ENCODE assay signal across 8 cellular contexts in the genomic region with DNA sequence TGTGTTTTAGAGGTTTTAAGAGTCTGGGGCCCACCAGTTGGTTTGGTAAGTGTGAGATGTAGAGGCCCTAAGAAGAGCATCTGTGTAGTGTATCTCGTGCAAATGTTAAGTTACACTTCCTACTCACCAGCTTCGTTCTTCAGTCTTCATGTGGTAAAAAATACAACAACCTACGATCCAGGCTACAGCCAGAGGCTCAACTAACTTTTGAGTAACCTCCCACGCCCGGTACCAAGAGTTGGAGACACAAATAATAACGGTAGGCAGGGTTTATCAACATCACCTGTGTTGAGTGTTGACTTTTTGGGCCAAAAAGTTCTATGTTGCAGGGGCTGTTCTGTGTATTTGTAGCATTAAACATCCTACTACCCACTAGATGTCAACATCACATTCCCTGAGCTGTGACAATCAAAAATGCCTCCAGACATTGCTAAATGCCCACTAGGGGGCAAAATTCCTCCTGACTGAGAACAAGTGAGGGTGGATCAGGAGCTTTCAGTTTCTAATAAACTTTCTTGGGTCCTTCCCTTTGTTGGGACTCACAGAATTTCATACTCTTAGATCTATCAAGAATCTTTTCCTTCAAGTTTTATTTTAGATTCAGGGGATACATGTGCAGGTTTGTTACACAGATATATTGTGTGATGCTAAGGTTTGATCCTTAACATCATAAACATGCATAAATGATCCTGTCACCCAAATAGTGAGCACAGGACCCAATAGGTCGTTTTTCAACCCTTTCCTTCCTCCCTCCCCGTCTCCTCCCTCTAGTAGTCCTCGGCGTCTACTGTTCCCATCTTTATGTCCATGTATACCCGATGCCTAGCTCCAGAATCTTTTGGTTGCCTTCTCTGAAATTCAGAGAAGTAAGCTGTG.
A peak's percentile ranks its signal among the peaks of the same experiment; 100 is the strongest.
DNase-seq lines count a peak whose midpoint lies in the region; ATAC-seq and TF ChIP-seq lines count a peak whose summit lies in the region.

No MANE protein-coding gene starts in this region.

- no peak overlapping the region for H4K91ac ChIP-seq in trophoblast cell (ENCODE audit: low read depth, low read length)

- no peaks in the 10 kb centered on the region for H3K79me2 ChIP-seq in PC-9 (ENCODE audit: low read depth)
- H3K79me2 ChIP-seq in trophoblast cell (ENCODE audit: control insufficient read depth, insufficient read depth, low read length, poor library complexity), result no peaks in the 10 kb centered on the region

- no peaks in the 10 kb centered on the region for H3K27me3 ChIP-seq in PC-9 (ENCODE audit: insufficient read depth, low read depth)
- H3K27me3 ChIP-seq in trophoblast cell (ENCODE audit: insufficient read depth, low read length), result no peaks in the 10 kb centered on the region

- H3K9me3 ChIP-seq in PC-9 (ENCODE audit: insufficient read depth, low read depth), result no peaks in the 10 kb centered on the region
- no peaks in the 10 kb centered on the region for H3K9me3 ChIP-seq in trophoblast cell (ENCODE audit: insufficient read depth, low read depth, low read length)

- ATAC-seq in GM19468 (IDR thresholded peaks at IDR 0.05; ENCODE audit: extremely low read depth, unreplicated experiment) (peak; percentile 76), HG03565 (IDR thresholded peaks at IDR 0.05; ENCODE audit: unreplicated experiment) (peak; percentile 92)

- BruUV-seq in PC-9 (replicated peaks; lab: Mats Ljungman, UMichigan), result no TSS peak

- H3K4me3 ChIP-seq in PC-9, result no peak overlapping the region
- no peak overlapping the region for H3K4me3 ChIP-seq in trophoblast cell (ENCODE audit: low read depth, low read length)

- H3K4me1 ChIP-seq in PC-9 (replicated peaks; ENCODE audit: insufficient read depth), result no peaks in the 10 kb centered on the region
- no peaks in the 10 kb centered on the region for H3K4me1 ChIP-seq in trophoblast cell (ENCODE audit: control insufficient read depth in 1 of 2, insufficient read depth in 2 of 2, low read length in 2 of 2)

- no peak overlapping the region for H3K18ac ChIP-seq in trophoblast cell (ENCODE audit: low read length)

- no peaks in the 10 kb centered on the region for H3K79me1 ChIP-seq in trophoblast cell (ENCODE audit: low read length)

- peak; percentile 82 for TF ChIP-seq CTCF in PC-9 (conservative IDR thresholded peaks at IDR 0.05)

- H4K12ac ChIP-seq in trophoblast cell (ENCODE audit: low read depth, low read length), result no peak overlapping the region

- no peak overlapping the region for H3K4ac ChIP-seq in trophoblast cell (ENCODE audit: low read depth, low read length)

- no peaks in the 10 kb centered on the region for H3K9me2 ChIP-seq in PC-9 (ENCODE audit: insufficient read depth)

- H2AFZ ChIP-seq in PC-9 (peak overlapping the region; percentile 66; the same call in 1 of the 2 replicates), trophoblast cell (ENCODE audit: insufficient read depth, low read length, poor library complexity) (no peak overlapping the region)

- no peak overlapping the region for H3K23ac ChIP-seq in trophoblast cell (ENCODE audit: low read length)

- H2BK5ac ChIP-seq in trophoblast cell (ENCODE audit: low read depth, low read length, poor library complexity), result no peak overlapping the region

- POLR2A ChIA-PET in PC-9 (lab: Charles Lee; ENCODE audit: unreplicated experiment), result no interaction called here

- no peaks in the 10 kb centered on the region for H4K20me1 ChIP-seq in PC-9 (ENCODE audit: insufficient read depth)

- H3F3A ChIP-seq in PC-9 (ENCODE audit: insufficient read depth, low read depth), result no peaks in the 10 kb centered on the region

- no peak overlapping the region for H3K14ac ChIP-seq in trophoblast cell (ENCODE audit: low read length)

- intact Hi-C loops in PC-9 (cut with micrococcal nuclease; ENCODE audit: unreplicated experiment), result loop anchor here (1.0 kb wide), 1 partner anchor 96 kb away; no protein-coding TSS in a partner anchor

- H2AK5ac ChIP-seq in trophoblast cell (ENCODE audit: low read length), result no peak overlapping the region

- CTCF ChIA-PET in PC-9 (lab: Charles Lee), result interaction anchor here (1.0 kb wide), 2 partner anchors 95 to 152 kb away, joined by 3 to 8 read pairs; partner anchors contain the start of gene SLC2A13

- no peak overlapping the region for H3K27ac ChIP-seq in PC-9
- no peak overlapping the region for H3K27ac ChIP-seq in trophoblast cell (ENCODE audit: low read depth, low read length)

- H3K4me2 ChIP-seq in PC-9, result peak overlapping the region; percentile 63
- H3K4me2 ChIP-seq in trophoblast cell (ENCODE audit: low read length), result no peak overlapping the region

- H3K36me3 ChIP-seq in PC-9 (ENCODE audit: low read depth) (no peaks in the 10 kb centered on the region), trophoblast cell (ENCODE audit: control insufficient read depth in 1 of 2, insufficient read depth in 2 of 2, low read length in 2 of 2) (no peaks in the 10 kb centered on the region)

- H2BK120ac ChIP-seq in trophoblast cell (ENCODE audit: insufficient read depth, low read length, poor library complexity), result no peak overlapping the region

- peak; percentile 86 for DNase-seq in DMS53 (lab: John Stamatoyannopoulos, UW)
- peak; percentile 17 to 41 for DNase-seq in PC-9
- DNase-seq in activated T-helper 9 cell treated with anti-CD3 and anti-CD28 coated beads, Interleukin-2, amount 50 U/mL, for 16 hours (ENCODE audit: low read depth), result peak; percentile 13
- peak; percentile 73 for DNase-seq in germinal center (ENCODE audit: low spot score)
- peak; percentile 58 to 92 for DNase-seq in trophoblast cell
- DNase-seq in cerebellar nuclear complex (lab: John Stamatoyannopoulos, UW), result no peak

- no peak overlapping the region for H2BK12ac ChIP-seq in trophoblast cell (ENCODE audit: low read length)

- no CpG with 5 or more reads among the region's 11 CpGs for WGBS in trophoblast cell (ENCODE audit: extremely low coverage, insufficient coverage, insufficient read length)

- H3K9ac ChIP-seq in trophoblast cell (ENCODE audit: low read length), result no peak overlapping the region

- no peak overlapping the region for H4K8ac ChIP-seq in trophoblast cell (ENCODE audit: low read depth, low read length)

Comparison
In these comparisons a context has a peak if more than half of its experiments do, and no peak if none do; other contexts are left out.
1. DNase-seq: peak in DMS53 (single experiment), PC-9 (2 of 2), activated T-helper 9 cell treated with anti-CD3 and anti-CD28 coated beads, Interleukin-2, amount 50 U/mL, for 16 hours (single experiment), germinal center (single experiment) and trophoblast cell (2 of 2); none in cerebellar nuclear complex (0 of 2).